11 cellular contexts compared by ENCODE assay signal in the genomic region with DNA sequence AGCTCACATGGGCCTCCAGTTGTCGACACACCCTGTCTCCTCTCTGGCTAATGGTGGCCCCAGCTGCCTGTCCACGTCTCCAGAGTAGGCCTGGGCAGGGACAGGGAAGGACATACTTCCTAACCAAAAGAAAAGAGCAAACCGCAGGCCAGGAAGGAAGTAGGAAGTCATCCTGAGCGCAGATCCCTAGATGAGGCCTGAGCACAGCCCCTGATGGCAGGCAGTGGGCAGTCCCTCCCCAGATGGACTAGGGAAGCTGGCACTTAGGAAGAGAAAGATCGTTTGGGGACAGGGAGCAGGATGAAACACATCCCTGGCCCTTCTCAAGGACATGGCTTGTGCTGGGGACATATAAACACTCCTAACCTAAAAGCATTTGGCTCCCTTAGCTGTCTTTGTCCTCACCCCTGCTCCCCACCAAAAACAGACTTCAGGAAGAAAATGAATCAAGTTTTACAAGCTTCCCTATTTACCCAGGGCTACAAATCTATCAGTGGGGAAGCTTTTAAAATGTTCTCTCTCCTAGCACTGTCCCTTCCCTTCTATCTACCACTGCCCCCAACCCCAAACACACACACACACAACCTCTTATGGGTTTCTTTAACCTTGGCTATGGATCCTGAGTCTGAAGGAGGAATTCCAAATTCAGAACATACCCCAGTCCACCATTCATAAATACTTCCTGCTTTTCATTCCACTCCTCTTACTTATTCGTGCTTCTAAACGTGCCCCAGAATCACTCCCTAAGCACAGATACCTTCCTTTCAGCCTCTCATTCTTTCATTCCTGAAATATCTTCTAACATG. TPM values are rescaled to one million over a fixed set of nuclear protein-coding genes. Genes with fewer than 3 reads are reported as not detected.
A peak's percentile ranks its signal among the peaks of the same experiment; 100 is the strongest.
DNase-seq lines count a peak whose midpoint lies in the region; ATAC-seq and TF ChIP-seq lines count a peak whose summit lies in the region.
"Had no signal": no experiment of that assay in that cellular context is flagged by ENCODE, and none has a peak within 500 bp of the region (broad histone marks: within the 10 kb centered on the region; RNA-seq: fewer than 3 reads in every experiment).

No MANE protein-coding gene starts in this region.

- H3K4me3 ChIP-seq in breast epithelium (no peak overlapping the region), lung (no peak overlapping the region), transverse colon (no peak overlapping the region), lower leg skin (ENCODE audit: low read depth, poor library complexity, severe bottlenecking) (no peak overlapping the region)
- H3K4me3 ChIP-seq: lower lobe of right lung had no signal

- H3K4me1 Mint-ChIP-seq in activated CD4-positive, alpha-beta memory T cell treated with anti-CD3 and anti-CD28 coated beads, Interleukin-2, amount 10 ng/mL, durations not matched to agents 7 days and 5 days = peaks cover 21% of the 10 kb centered on the region
- H3K4me1 Mint-ChIP-seq in activated CD4-positive, alpha-beta memory T cell treated with anti-CD3 and anti-CD28 coated beads for 36 hours (ENCODE audit: low read depth) = peaks cover 26% of the 10 kb centered on the region

- no peak for TF ChIP-seq CTCF in breast epithelium (IDR thresholded peaks at IDR 0.05)
- no peak for TF ChIP-seq CTCF in lung (IDR thresholded peaks at IDR 0.05; ENCODE audit: control extremely low read depth, extremely low read depth)
- no peak for TF ChIP-seq CTCF in transverse colon (IDR thresholded peaks at IDR 0.05)
- no peak for TF ChIP-seq CTCF in lower leg skin (IDR thresholded peaks at IDR 0.05)

- intact Hi-C loops in activated CD4-positive, alpha-beta memory T cell treated with anti-CD3 and anti-CD28 coated beads for 36 hours (cut with micrococcal nuclease) = no loop called here
- intact Hi-C loops in breast epithelium (cut with DNase I; ENCODE audit: low total_unique reads) = no loop called here
- intact Hi-C loops in transverse colon (cut with DNase I; ENCODE audit: low total_unique reads) = no loop called here
- intact Hi-C loops in lower leg skin (cut with DNase I; ENCODE audit: low total_unique reads) = no loop called here

- no peak for TF ChIP-seq EP300 in transverse colon (IDR thresholded peaks at IDR 0.05; ENCODE audit: low read depth)

- no peak for DNase-seq in activated CD4-positive, alpha-beta memory T cell treated with anti-CD3 and anti-CD28 coated beads, Interleukin-2, amount 10 ng/mL, durations not matched to agents 7 days and 5 days
- DNase-seq in activated CD4-positive, alpha-beta memory T cell treated with anti-CD3 and anti-CD28 coated beads for 36 hours = no peak
- peak in 1 of 2 donors; percentile 40 for DNase-seq in breast epithelium (ENCODE audit: low spot score in 2 of 2)
- DNase-seq in lung (ENCODE audit: low spot score) = no peak
- no peak for DNase-seq in transverse colon
- no peak for DNase-seq in lower leg skin (ENCODE audit: low spot score in 2 of 2)
- DNase-seq: activated CD4-positive, alpha-beta T cell treated with anti-CD3 and anti-CD28 coated beads, Interleukin-2, amount 50 U/mL, for 48 hours; H7; lower lobe of right lung had no signal

- CTCF ChIA-PET in activated CD4-positive, alpha-beta memory T cell treated with anti-CD3 and anti-CD28 coated beads, Interleukin-2, amount 10 ng/mL, durations not matched to agents 7 days and 5 days (lab: Charles Lee) = no interaction called here
- CTCF ChIA-PET in activated CD4-positive, alpha-beta memory T cell treated with anti-CD3 and anti-CD28 coated beads for 36 hours (lab: Charles Lee) = no interaction called here

- no peaks in the 10 kb centered on the region for H3K9me3 ChIP-seq in breast epithelium
- H3K9me3 ChIP-seq in lung (ENCODE audit: control insufficient read depth in 2 of 2, insufficient read depth in 1 of 2, low read length in 1 of 2) = no peaks in the 10 kb centered on the region
- no peaks in the 10 kb centered on the region for H3K9me3 ChIP-seq in transverse colon
- H3K9me3 ChIP-seq: lower lobe of right lung had no signal

- no peak overlapping the region for H3K4me3 Mint-ChIP-seq in activated CD4-positive, alpha-beta memory T cell treated with anti-CD3 and anti-CD28 coated beads, Interleukin-2, amount 10 ng/mL, durations not matched to agents 7 days and 5 days
- H3K4me3 Mint-ChIP-seq in activated CD4-positive, alpha-beta memory T cell treated with anti-CD3 and anti-CD28 coated beads for 36 hours = no peak overlapping the region

- no peak for ATAC-seq in lung (ENCODE audit: insufficient read depth, low FRiP score)
- ATAC-seq in GM21723 (IDR thresholded peaks at IDR 0.05; ENCODE audit: unreplicated experiment) = no peak
- no peak for ATAC-seq in HG03521 (IDR thresholded peaks at IDR 0.05; ENCODE audit: unreplicated experiment)

- H3K27ac ChIP-seq in breast epithelium = peak overlapping the region; percentile 57 to 72
- H3K27ac ChIP-seq in lung (ENCODE audit: low read depth in 1 of 2, low read length in 1 of 2) = peak overlapping the region; percentile 7 to 27
- H3K27ac ChIP-seq in transverse colon = peak overlapping the region; percentile 75 to 82 (median 79)
- H3K27ac ChIP-seq: lower lobe of right lung had no signal

- no peaks in the 10 kb centered on the region for H3K9me3 Mint-ChIP-seq in activated CD4-positive, alpha-beta memory T cell treated with anti-CD3 and anti-CD28 coated beads, Interleukin-2, amount 10 ng/mL, durations not matched to agents 7 days and 5 days
- H3K9me3 Mint-ChIP-seq in activated CD4-positive, alpha-beta memory T cell treated with anti-CD3 and anti-CD28 coated beads for 36 hours = no peaks in the 10 kb centered on the region

- H3K4me1 ChIP-seq in breast epithelium (peaks cover 0 to 6% of the 10 kb centered on the region in 2 donors), lung (ENCODE audit: control insufficient read depth in 2 of 2, insufficient read depth in 2 of 2, low read length in 2 of 2) (peaks cover 4 to 5% of the 10 kb centered on the region in 2 donors), transverse colon (peaks cover 17 to 41% (median 35%) of the 10 kb centered on the region in 4 donors)

- in situ Hi-C loops in transverse colon (cut with MboI; ENCODE audit: low pct_ligation_motif_present in 1 of 4, low pct_unique_long_range_greater_than_20kb in 1 of 4, low sequenced_read_pairs in 3 of 4) = loop anchor here in 1 of 4 donors (25.0 kb wide), 1 partner anchor 198 kb away; no protein-coding TSS in a partner anchor

- no peaks in the 10 kb centered on the region for H3K27me3 Mint-ChIP-seq in activated CD4-positive, alpha-beta memory T cell treated with anti-CD3 and anti-CD28 coated beads, Interleukin-2, amount 10 ng/mL, durations not matched to agents 7 days and 5 days
- H3K27me3 Mint-ChIP-seq in activated CD4-positive, alpha-beta memory T cell treated with anti-CD3 and anti-CD28 coated beads for 36 hours = no peaks in the 10 kb centered on the region

- H3K36me3 ChIP-seq in breast epithelium = no peaks in the 10 kb centered on the region
- H3K36me3 ChIP-seq in lung (ENCODE audit: control insufficient read depth in 2 of 2, insufficient read depth in 2 of 2, low read length in 2 of 2) = peaks cover 0 to 2% of the 10 kb centered on the region in 2 donors
- H3K36me3 ChIP-seq in transverse colon = peaks cover 0 to 6% (median 0%) of the 10 kb centered on the region in 4 donors

- 12 to 31% methylated on average over 7 of the region's 7 CpGs for WGBS in lung, 2 donors
- 16 to 32% methylated on average over 3 to 7 of the region's 7 CpGs for WGBS in transverse colon (ENCODE audit: low coverage in 1 of 2), 2 donors
- 48% methylated on average over 7 of the region's 7 CpGs for WGBS in lower leg skin, 2 donors

- TF ChIP-seq POLR2A in breast epithelium (IDR thresholded peaks at IDR 0.05) = no peak
- no peak for TF ChIP-seq POLR2A in transverse colon (IDR thresholded peaks at IDR 0.05)
- no peak for TF ChIP-seq POLR2A in lower leg skin (IDR thresholded peaks at IDR 0.05)

- POLR2A ChIA-PET in activated CD4-positive, alpha-beta memory T cell treated with anti-CD3 and anti-CD28 coated beads, Interleukin-2, amount 10 ng/mL, durations not matched to agents 7 days and 5 days (lab: Charles Lee) = interaction anchor here (0.6 kb wide), 1 partner anchor 268 kb away, joined by 3 read pairs; no protein-coding TSS in a partner anchor
- POLR2A ChIA-PET in activated CD4-positive, alpha-beta memory T cell treated with anti-CD3 and anti-CD28 coated beads for 36 hours (lab: Charles Lee) = interaction anchor here (0.6 kb wide), 1 partner anchor 446 kb away, joined by 3 read pairs; no protein-coding TSS in a partner anchor

- H3K27ac Mint-ChIP-seq in activated CD4-positive, alpha-beta memory T cell treated with anti-CD3 and anti-CD28 coated beads, Interleukin-2, amount 10 ng/mL, durations not matched to agents 7 days and 5 days = peak overlapping the region; percentile 1
- H3K27ac Mint-ChIP-seq in activated CD4-positive, alpha-beta memory T cell treated with anti-CD3 and anti-CD28 coated beads for 36 hours = no peak overlapping the region

- H3K27me3 ChIP-seq in breast epithelium (no peaks in the 10 kb centered on the region), lung (ENCODE audit: control insufficient read depth, insufficient read depth) (no peaks in the 10 kb centered on the region), transverse colon (no peaks in the 10 kb centered on the region)

- peaks cover 23% of the 10 kb centered on the region for H3K36me3 Mint-ChIP-seq in activated CD4-positive, alpha-beta memory T cell treated with anti-CD3 and anti-CD28 coated beads, Interleukin-2, amount 10 ng/mL, durations not matched to agents 7 days and 5 days (ENCODE audit: low read depth)
- no peaks in the 10 kb centered on the region for H3K36me3 Mint-ChIP-seq in activated CD4-positive, alpha-beta memory T cell treated with anti-CD3 and anti-CD28 coated beads for 36 hours

RNA-seq across cellular contexts. Expression of gene SSBP3, which starts 21.1 kb away (rescaled TPM):
- total RNA-seq in activated CD4-positive, alpha-beta memory T cell treated with anti-CD3 and anti-CD28 coated beads, Interleukin-2, amount 10 ng/mL, durations not matched to agents 7 days and 5 days = 10 to 100 TPM; 90.0 TPM
- total RNA-seq in activated CD4-positive, alpha-beta memory T cell treated with anti-CD3 and anti-CD28 coated beads for 36 hours = 10 to 100 TPM; 44.4 to 49.6 TPM
- total RNA-seq in breast epithelium (10 to 100 TPM; 21.3 to 28.0 (median 25.6) TPM), lung (10 to 100 TPM; 35.4 to 47.8 TPM), transverse colon (100 to 1,000 TPM in 1 of 4 donors, 10 to 100 TPM in 3; 28.7 to 162 (median 37.0) TPM), lower leg skin (10 to 100 TPM; 19.3 to 40.5 (median 31.3) TPM)
- 10 to 100 TPM; 15.9 to 34.3 TPM for polyA plus RNA-seq in lung

Comparison
In these comparisons a context has a peak if more than half of its experiments do, and no peak if none do; other contexts are left out.
1. H3K27ac ChIP-seq: peak in every context shown above with its lines; median percentile 79 in transverse colon; 64 in breast epithelium; 17 in lung.